In genomic region chr3:44509985-44510360, GRCh38 we compare ENCODE assay signal across 8 cellular contexts. TPM values are rescaled to one million over a fixed set of nuclear protein-coding genes. Genes with fewer than 3 reads are reported as not detected.
DNase-seq lines count a peak whose midpoint lies in the region; ATAC-seq and TF ChIP-seq lines count a peak whose summit lies in the region.

No MANE protein-coding gene starts in this region.

- H2AFZ ChIP-seq in neural progenitor cell (replicated peaks): peak overlapping the region; percentile 48

- H3K4me3 Mint-ChIP-seq in neural progenitor cell: peak overlapping the region; percentile 93

- peaks cover 22 to 37% (median 34%) of the 10 kb centered on the region in 11 experiments for H3K36me3 ChIP-seq in BLaER1 treated with 17β-estradiol and CSF1 and Interleukin-3, amounts not matched to agents 10 nM and 100 nM
- H3K36me3 ChIP-seq in esophagus (ENCODE audit: control insufficient read depth in 2 of 2, insufficient read depth in 2 of 2, low read length in 1 of 2) (no peaks in the 10 kb centered on the region), neural progenitor cell (peaks cover 8% of the 10 kb centered on the region)

- H3K4me2 ChIP-seq in BLaER1 treated with 17β-estradiol and CSF1 and Interleukin-3, amounts not matched to agents 10 nM and 100 nM: peak overlapping the region; percentile 81 to 92 (median 86)
- H3K4me2 ChIP-seq in neural progenitor cell: peak overlapping the region; percentile 83

- H4K20me1 ChIP-seq in BLaER1 treated with 17β-estradiol and CSF1 and Interleukin-3, amounts not matched to agents 10 nM and 100 nM: peaks cover 0 to 23% (median 0%) of the 10 kb centered on the region in 11 experiments; a peak in 4 of 22 replicates
- H4K20me1 ChIP-seq in neural progenitor cell (ENCODE audit: low read depth): peaks cover 5% of the 10 kb centered on the region

- H3K27me3 Mint-ChIP-seq in neural progenitor cell (ENCODE audit: insufficient read depth, low read depth): peaks cover 6% of the 10 kb centered on the region

- peaks cover 22 to 30% (median 27%) of the 10 kb centered on the region in 10 experiments for H3K4me1 ChIP-seq in BLaER1 treated with 17β-estradiol and CSF1 and Interleukin-3, amounts not matched to agents 10 nM and 100 nM
- H3K4me1 ChIP-seq in esophagus (ENCODE audit: control insufficient read depth in 2 of 2, insufficient read depth in 2 of 2, low read length in 1 of 2): peaks cover 0 to 2% of the 10 kb centered on the region in 2 donors
- peaks cover 11% of the 10 kb centered on the region for H3K4me1 ChIP-seq in neural progenitor cell

- H3K27me3 ChIP-seq in BLaER1 treated with 17β-estradiol and CSF1 and Interleukin-3, amounts not matched to agents 10 nM and 100 nM: no peaks in the 10 kb centered on the region
- H3K27me3 ChIP-seq in esophagus (ENCODE audit: control insufficient read depth in 1 of 2, insufficient read depth in 2 of 2, low read length in 2 of 2) (no peaks in the 10 kb centered on the region), neural progenitor cell (no peaks in the 10 kb centered on the region)

- peaks cover 19% of the 10 kb centered on the region for H3F3A ChIP-seq in neural progenitor cell (ENCODE audit: low read depth)

- WGBS in esophagus, 2 donors: 0% methylated on average over 6 of the region's 6 CpGs

- no peak for TF ChIP-seq CTCF in neural progenitor cell (IDR thresholded peaks at IDR 0.05)

- peak overlapping the region; percentile 92 for H3K27ac Mint-ChIP-seq in neural progenitor cell

- ATAC-seq in GM18909 (IDR thresholded peaks at IDR 0.05; ENCODE audit: poor library complexity, unreplicated experiment) (peak; percentile 47), HG03139 (IDR thresholded peaks at IDR 0.05; ENCODE audit: unreplicated experiment) (peak; percentile 46), SK-N-SH treated with all-trans-retinoic acid at 6 μM for 48 hours (peak; percentile 23)

- DNase-seq in neural progenitor cell (ENCODE audit: low spot score) (no peak), UCSD-AML1 (lab: John Stamatoyannopoulos, UW; ENCODE audit: unreplicated experiment) (no peak), ecto neural progenitor cell (ENCODE audit: low spot score) (no peak)

- peaks cover 25% of the 10 kb centered on the region for H3K4me1 Mint-ChIP-seq in neural progenitor cell

- peaks cover 54% of the 10 kb centered on the region for H3K79me2 ChIP-seq in neural progenitor cell (ENCODE audit: low read depth)

- peaks cover 33% of the 10 kb centered on the region for H3K36me3 Mint-ChIP-seq in neural progenitor cell

- H3K9me3 ChIP-seq in BLaER1 treated with 17β-estradiol and CSF1 and Interleukin-3, amounts not matched to agents 10 nM and 100 nM (replicated peaks in 1 of 11): peaks cover 29 to 39% (median 38%) of the 10 kb centered on the region in 11 experiments
- H3K9me3 ChIP-seq in esophagus (ENCODE audit: control insufficient read depth in 2 of 2, insufficient read depth in 1 of 2, low read depth in 1 of 2, low read length in 1 of 2) (no peaks in the 10 kb centered on the region), neural progenitor cell (ENCODE audit: low read depth) (no peaks in the 10 kb centered on the region)

- peaks cover 30% of the 10 kb centered on the region for H3K9me3 Mint-ChIP-seq in neural progenitor cell

- H3K4me3 ChIP-seq in BLaER1 treated with 17β-estradiol and CSF1 and Interleukin-3, amounts not matched to agents 10 nM and 100 nM: peak overlapping the region; percentile 85 to 100 (median 94)
- H3K4me3 ChIP-seq in esophagus (ENCODE audit: low read depth in 1 of 2, low read length in 2 of 2) (peak overlapping the region; percentile 92 to 96), neural progenitor cell (peak overlapping the region; percentile 72)

- peak overlapping the region; percentile 81 to 89 (median 85) for H3K27ac ChIP-seq in BLaER1 treated with 17β-estradiol and CSF1 and Interleukin-3, amounts not matched to agents 10 nM and 100 nM
- H3K27ac ChIP-seq in esophagus (ENCODE audit: low read depth in 2 of 2, low read length in 1 of 2) (peak overlapping the region; percentile 88), neural progenitor cell (no peak overlapping the region)

- H3K9ac ChIP-seq in BLaER1 treated with 17β-estradiol and CSF1 and Interleukin-3, amounts not matched to agents 10 nM and 100 nM: peak overlapping the region; percentile 87 to 97 (median 92)
- H3K9ac ChIP-seq in neural progenitor cell: peak overlapping the region; percentile 77

TF ChIP-seq in SK-N-SH treated with all-trans-retinoic acid at 6 μM for 48 hours, 23 proteins besides CTCF, POLR2A, EP300 and RAD21:
- TF ChIP-seq SNAI2 (CRISPR knock-in tag; IDR thresholded peaks at IDR 0.05): 0 out of 2 replicates have a peak, but pooled peaks have one; percentile 37
- no peak for TF ChIP-seq TOX (CRISPR knock-in tag; IDR thresholded peaks at IDR 0.05; ENCODE audit: borderline replicate concordance)
- TF ChIP-seq ZFP3 (CRISPR knock-in tag; IDR thresholded peaks at IDR 0.05): no peak
- TF ChIP-seq ZFP30 (CRISPR knock-in tag; IDR thresholded peaks at IDR 0.05): no peak
TF ChIP-seq in SK-N-SH treated with all-trans-retinoic acid at 6 μM for 48 hours: peak in this region for 1.

RNA-seq across cellular contexts. Expression of gene ZNF445, which starts 32.5 kb away (rescaled TPM):
- polyA plus RNA-seq in esophagus: 1 to 10 TPM; 1.4 to 3.2 TPM
- 28.3 and 29.7 TPM in 2 replicates for total RNA-seq in neural progenitor cell (ENCODE audit: low replicate concordance)

RNA-seq across cellular contexts. Expression of gene ZKSCAN7, which starts 45.0 kb away (rescaled TPM):
- polyA plus RNA-seq in esophagus: under 1 TPM; 0.56 to 0.81 TPM
- 14.1 and 18.7 TPM in 2 replicates for total RNA-seq in neural progenitor cell (ENCODE audit: low replicate concordance)
